24 cellular contexts compared by ENCODE assay signal in genomic region chr5:33205727-33206410, GRCh38.
DNase-seq lines count a peak whose midpoint lies in the region; ATAC-seq, FAIRE-seq and TF ChIP-seq lines count a peak whose summit lies in the region.
"Had no signal": no experiment of that assay in that cellular context is flagged by ENCODE, and none has a peak within 500 bp of the region (broad histone marks: within the 10 kb centered on the region; RNA-seq: fewer than 3 reads in every experiment).

No MANE protein-coding gene starts in this region.

- TF ChIP-seq RAD21 in liver (IDR thresholded peaks at IDR 0.05) = peak in 1 of 2 donors; percentile 21

- H3K27me3 ChIP-seq in liver (ENCODE audit: control insufficient read depth in 4 of 4, insufficient read depth in 4 of 4, low read length in 3 of 4) (no peaks in the 10 kb centered on the region), spleen (replicated peaks in 1 of 7) (no peaks in the 10 kb centered on the region)
- H3K27me3 ChIP-seq: upper lobe of left lung had no signal

- H3K9me3 Mint-ChIP-seq in activated CD4-positive, alpha-beta T cell treated with anti-CD3 and anti-CD28 coated beads for 36 hours (ENCODE audit: low read depth) = no peaks in the 10 kb centered on the region
- H3K9me3 Mint-ChIP-seq: activated CD4-positive, alpha-beta T cell treated with anti-CD3 and anti-CD28 coated beads, Interleukin-2, amount 10 ng/mL, durations not matched to agents 24 days and 14 days had no signal

- peak; percentile 42 for FAIRE-seq in HTR-8/SVneo (lab: Jason Lieb, UNC)
- FAIRE-seq: GM19239, keratinocyte had no signal

- TF ChIP-seq CTCF in choroid plexus epithelial cell (conservative IDR thresholded peaks at IDR 0.05; ENCODE audit: low read depth, low read length) (no peak), liver (IDR thresholded peaks at IDR 0.05; ENCODE audit: low read depth, low read length, missing input control) (no peak), spleen (IDR thresholded peaks at IDR 0.05 in 8 of 11, conservative IDR thresholded peaks at IDR 0.05 in 3 of 11) (no peak)

- 17% methylated on average over 1 of the region's 1 CpG for WGBS in liver
- WGBS in spleen, 5 donors = 57 to 95% (median 63%) methylated on average over 1 of the region's 1 CpG

- CTCF ChIA-PET in activated CD4-positive, alpha-beta T cell treated with anti-CD3 and anti-CD28 coated beads for 36 hours (lab: Charles Lee) = no interaction called here

- DNase-seq in HTR-8/SVneo (ENCODE audit: insufficient read length, low spot score) = no peak
- DNase-seq in choroid plexus epithelial cell (ENCODE audit: low read depth) = peak; percentile 25
- DNase-seq in spleen = no peak
- DNase-seq in NCI-H2029 (lab: John Stamatoyannopoulos, UW) = no peak
- no peak for DNase-seq in activated CD4-positive, alpha-beta T cell treated with anti-CD3 and anti-CD28 coated beads for 36 hours
- DNase-seq: activated CD4-positive, alpha-beta T cell treated with anti-CD3 and anti-CD28 coated beads, Interleukin-2, amount 10 ng/mL, durations not matched to agents 24 days and 14 days; activated naive CD4-positive, alpha-beta T cell treated with Interleukin-2 at 50 U/mL for 16 hours; activated T-cell treated with anti-CD3 and anti-CD28 coated beads, Interleukin-2, amount 50 U/mL, for 72 hours; DMS79; glutamatergic neuron; naive thymus-derived CD8-positive, alpha-beta T cell; NCI-H146; stimulated activated CD4-positive, alpha-beta T cell treated with anti-CD3 and anti-CD28 coated beads, Interleukin-12 subunit alpha, Interleukin-12 subunit beta, amount 100 ng/mL, for 4 hours; stimulated activated CD4-positive, alpha-beta T cell treated with anti-CD3 and anti-CD28 coated beads, Interleukin-4, amount 100 ng/mL, for 1 hour; upper lobe of left lung; WERI-Rb-1 had no signal

- H3K9ac ChIP-seq in liver (ENCODE audit: low read depth in 1 of 2, low read length in 2 of 2) = no peak overlapping the region
- H3K9ac ChIP-seq: KMS-11 had no signal

- H3K27ac ChIP-seq in liver (ENCODE audit: low read depth in 1 of 2, low read length in 2 of 2) = peak overlapping the region; percentile 81 to 85
- peak overlapping the region in 6 of 8 donors; percentile 20 to 71 (median 52) for H3K27ac ChIP-seq in spleen
- H3K27ac ChIP-seq: C4-2B, KMS-11, upper lobe of left lung, WERI-Rb-1 had no signal

- H3K36me3 ChIP-seq in liver (ENCODE audit: control insufficient read depth in 4 of 4, insufficient read depth in 3 of 4, low read depth in 1 of 4, low read length in 3 of 4) (no peaks in the 10 kb centered on the region), spleen (no peaks in the 10 kb centered on the region)
- H3K36me3 ChIP-seq: upper lobe of left lung, WERI-Rb-1 had no signal

- peaks cover 13 to 31% (median 26%) of the 10 kb centered on the region in 4 donors for H3K4me1 ChIP-seq in liver (ENCODE audit: control insufficient read depth in 4 of 4, insufficient read depth in 4 of 4, low read length in 3 of 4)
- peaks cover 0 to 8% (median 3%) of the 10 kb centered on the region in 6 donors for H3K4me1 ChIP-seq in spleen

- H3K27me3 Mint-ChIP-seq in activated CD4-positive, alpha-beta T cell treated with anti-CD3 and anti-CD28 coated beads for 36 hours = no peaks in the 10 kb centered on the region
- H3K27me3 Mint-ChIP-seq: activated CD4-positive, alpha-beta T cell treated with anti-CD3 and anti-CD28 coated beads, Interleukin-2, amount 10 ng/mL, durations not matched to agents 24 days and 14 days; brain; naive thymus-derived CD8-positive, alpha-beta T cell had no signal

- no peaks in the 10 kb centered on the region for H3K36me3 Mint-ChIP-seq in activated CD4-positive, alpha-beta T cell treated with anti-CD3 and anti-CD28 coated beads for 36 hours (ENCODE audit: low read depth)
- H3K36me3 Mint-ChIP-seq: brain had no signal

- H3K4me1 Mint-ChIP-seq in activated CD4-positive, alpha-beta T cell treated with anti-CD3 and anti-CD28 coated beads for 36 hours = no peaks in the 10 kb centered on the region
- H3K4me1 Mint-ChIP-seq: activated CD4-positive, alpha-beta T cell treated with anti-CD3 and anti-CD28 coated beads, Interleukin-2, amount 10 ng/mL, durations not matched to agents 24 days and 14 days; brain; naive thymus-derived CD8-positive, alpha-beta T cell had no signal

- ATAC-seq in activated CD4-positive, alpha-beta T cell treated with anti-CD3 and anti-CD28 coated beads for 36 hours = no peak
- no peak for ATAC-seq in GM21381 (IDR thresholded peaks at IDR 0.05; ENCODE audit: unreplicated experiment)
- ATAC-seq: activated T-cell treated with anti-CD3 and anti-CD28 coated beads, Interleukin-2, amount 50 U/mL, for 72 hours; HCT116; naive thymus-derived CD8-positive, alpha-beta T cell had no signal

- H3K4me3 Mint-ChIP-seq in activated CD4-positive, alpha-beta T cell treated with anti-CD3 and anti-CD28 coated beads for 36 hours = no peak overlapping the region
- H3K4me3 Mint-ChIP-seq: activated CD4-positive, alpha-beta T cell treated with anti-CD3 and anti-CD28 coated beads, Interleukin-2, amount 10 ng/mL, durations not matched to agents 24 days and 14 days; activated T-cell treated with anti-CD3 and anti-CD28 coated beads, Interleukin-2, amount 50 U/mL, for 72 hours; brain; naive thymus-derived CD8-positive, alpha-beta T cell had no signal

- intact Hi-C loops in spleen (cut with DNase I; ENCODE audit: low total_unique reads) = no loop called here
- intact Hi-C loops in activated CD4-positive, alpha-beta T cell treated with anti-CD3 and anti-CD28 coated beads for 36 hours (cut with DNase I, micrococcal nuclease) = no loop called here

- no peak for TF ChIP-seq POLR2A in spleen (IDR thresholded peaks at IDR 0.05)

- no peak overlapping the region for H3K27ac Mint-ChIP-seq in activated CD4-positive, alpha-beta T cell treated with anti-CD3 and anti-CD28 coated beads for 36 hours
- H3K27ac Mint-ChIP-seq: activated CD4-positive, alpha-beta T cell treated with anti-CD3 and anti-CD28 coated beads, Interleukin-2, amount 10 ng/mL, durations not matched to agents 24 days and 14 days; activated T-cell treated with anti-CD3 and anti-CD28 coated beads, Interleukin-2, amount 50 U/mL, for 72 hours; brain; naive thymus-derived CD8-positive, alpha-beta T cell had no signal

- POLR2A ChIA-PET in activated CD4-positive, alpha-beta T cell treated with anti-CD3 and anti-CD28 coated beads for 36 hours (lab: Charles Lee) = interaction anchor here (0.6 kb wide), 1 partner anchor 1664 kb away, joined by 5 read pairs; no protein-coding TSS in a partner anchor

- H3K4me3 ChIP-seq in choroid plexus epithelial cell (ENCODE audit: low read depth, low read length) = no peak overlapping the region
- H3K4me3 ChIP-seq in liver (ENCODE audit: low read depth in 1 of 3, low read length in 3 of 3) = no peak overlapping the region
- H3K4me3 ChIP-seq in spleen = no peak overlapping the region
- H3K4me3 ChIP-seq: upper lobe of left lung had no signal

- no peaks in the 10 kb centered on the region for H3K9me3 ChIP-seq in liver (ENCODE audit: control insufficient read depth in 4 of 4, low read length in 3 of 4)
- no peaks in the 10 kb centered on the region for H3K9me3 ChIP-seq in spleen
- H3K9me3 ChIP-seq: upper lobe of left lung had no signal

TF ChIP-seq in liver, 16 proteins besides CTCF, POLR2A, EP300 and RAD21 (continues in another document):
- peak; percentile 8 for TF ChIP-seq TAF1 (conservative IDR thresholded peaks at IDR 0.05)
- peak; percentile 47 to 65 for TF ChIP-seq GABPA (IDR thresholded peaks at IDR 0.05 in 1 of 2, conservative IDR thresholded peaks at IDR 0.05 in 1 of 2)
- TF ChIP-seq MAX (IDR thresholded peaks at IDR 0.05) = no peak
- TF ChIP-seq FOXA2 (IDR thresholded peaks at IDR 0.05) = peak; percentile 56
- no peak for TF ChIP-seq REST (IDR thresholded peaks at IDR 0.05)
- TF ChIP-seq ATF3 (IDR thresholded peaks at IDR 0.05) = no peak
